ENCODE assay signal across 8 cellular contexts in the genomic region with DNA sequence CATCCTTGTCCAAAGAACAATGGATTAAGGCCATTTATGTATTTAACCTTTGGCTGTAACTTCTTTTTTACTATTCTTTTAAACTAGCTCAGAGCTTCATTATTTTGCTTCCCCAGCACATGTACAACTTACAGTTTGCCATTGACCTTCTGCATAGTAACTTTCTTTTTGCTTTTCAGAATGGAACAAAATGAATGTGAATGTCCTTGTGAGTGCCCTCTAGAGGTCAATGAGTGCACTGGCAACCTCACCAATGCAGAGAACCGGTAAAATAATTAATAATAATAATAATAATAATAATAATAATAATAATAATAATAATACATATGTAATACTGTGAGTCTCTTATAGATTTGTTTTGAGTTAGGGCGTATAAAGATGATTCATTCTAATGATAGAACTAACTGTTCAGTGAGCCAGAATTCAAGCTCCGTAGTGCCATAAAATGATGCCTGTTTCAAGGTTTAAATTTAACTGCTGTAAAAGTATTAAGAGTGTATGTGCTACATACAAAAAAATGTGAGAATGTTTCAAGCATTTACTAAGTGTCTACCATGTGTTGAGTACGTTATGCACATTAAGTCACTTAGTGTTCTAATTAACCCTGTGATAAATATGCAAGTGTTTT.
A peak's percentile ranks its signal among the peaks of the same experiment; 100 is the strongest.
DNase-seq lines count a peak whose midpoint lies in the region; ATAC-seq and TF ChIP-seq lines count a peak whose summit lies in the region.

No MANE protein-coding gene starts in this region.

- peak; percentile 16 for DNase-seq in GM12865 (ENCODE audit: low read depth)
- no peak for DNase-seq in mammary epithelial cell
- DNase-seq in activated CD8-positive, alpha-beta memory T cell treated with anti-CD3 and anti-CD28 coated beads, Interleukin-2, amount 10 ng/mL, durations not matched to agents 7 days and 5 days = no peak
- no peak for DNase-seq in NCI-H2081 treated with DMSO at 0.1 percent for 48 hours (lab: John Stamatoyannopoulos, UW)
- DNase-seq in MV-4-11 (lab: John Stamatoyannopoulos, UW) = no peak

- no peaks in the 10 kb centered on the region for H3K4me1 Mint-ChIP-seq in nephron
- H3K4me1 Mint-ChIP-seq in activated CD8-positive, alpha-beta memory T cell treated with anti-CD3 and anti-CD28 coated beads, Interleukin-2, amount 10 ng/mL, durations not matched to agents 7 days and 5 days = no peaks in the 10 kb centered on the region

- H3K27ac ChIP-seq in KMS-11 (no peak overlapping the region), mammary epithelial cell (ENCODE audit: insufficient read depth, low read depth, low read length) (no peak overlapping the region)

- H3K27me3 ChIP-seq in KMS-11 (ENCODE audit: insufficient read depth, low read depth) = no peaks in the 10 kb centered on the region
- H3K27me3 ChIP-seq in mammary epithelial cell (ENCODE audit: insufficient read depth, low read length) = no peaks in the 10 kb centered on the region

- H3K27ac Mint-ChIP-seq in nephron = peak overlapping the region in 1 of 3 experiments; percentile 35
- no peak overlapping the region for H3K27ac Mint-ChIP-seq in activated CD8-positive, alpha-beta memory T cell treated with anti-CD3 and anti-CD28 coated beads, Interleukin-2, amount 10 ng/mL, durations not matched to agents 7 days and 5 days

- no peaks in the 10 kb centered on the region for H3K9me3 Mint-ChIP-seq in nephron
- no peaks in the 10 kb centered on the region for H3K9me3 Mint-ChIP-seq in activated CD8-positive, alpha-beta memory T cell treated with anti-CD3 and anti-CD28 coated beads, Interleukin-2, amount 10 ng/mL, durations not matched to agents 7 days and 5 days (ENCODE audit: low read depth)

- H4K20me1 ChIP-seq in KMS-11 (ENCODE audit: insufficient read depth) = no peaks in the 10 kb centered on the region
- no peaks in the 10 kb centered on the region for H4K20me1 ChIP-seq in mammary epithelial cell (ENCODE audit: insufficient read depth, low read length)

- H3K79me2 ChIP-seq in KMS-11 (ENCODE audit: insufficient read depth, low read depth) = no peaks in the 10 kb centered on the region
- no peaks in the 10 kb centered on the region for H3K79me2 ChIP-seq in mammary epithelial cell (ENCODE audit: insufficient read depth, low read length)

- no peaks in the 10 kb centered on the region for H3K27me3 Mint-ChIP-seq in nephron (ENCODE audit: low read depth)
- H3K27me3 Mint-ChIP-seq in activated CD8-positive, alpha-beta memory T cell treated with anti-CD3 and anti-CD28 coated beads, Interleukin-2, amount 10 ng/mL, durations not matched to agents 7 days and 5 days = peaks cover 17% of the 10 kb centered on the region

- no peak overlapping the region for H3K4me2 ChIP-seq in KMS-11
- H3K4me2 ChIP-seq in mammary epithelial cell (ENCODE audit: insufficient read depth, low read depth, low read length) = no peak overlapping the region

- peak; percentile 59 for TF ChIP-seq CTCF in GM12865 (IDR thresholded peaks at IDR 0.05; ENCODE audit: insufficient read depth, low read depth, low read length, missing control alignments)
- peak; percentile 73 for TF ChIP-seq CTCF in KMS-11 (conservative IDR thresholded peaks at IDR 0.05; ENCODE audit: low read depth, low read length)
- peak; percentile 56 to 71 for TF ChIP-seq CTCF in mammary epithelial cell (conservative IDR thresholded peaks at IDR 0.05 in 1 of 2, IDR thresholded peaks at IDR 0.05 in 1 of 2; ENCODE audit: extremely low read depth in 1 of 2, insufficient read depth in 1 of 2, low read depth in 1 of 2, low read length in 2 of 2)
- peak; percentile 64 to 71 (median 70) for TF ChIP-seq CTCF in nephron (IDR thresholded peaks at IDR 0.05; ENCODE audit: unreplicated experiment in 3 of 3)

- peaks cover 87% of the 10 kb centered on the region for H3K36me3 Mint-ChIP-seq in nephron (ENCODE audit: low read depth)
- no peaks in the 10 kb centered on the region for H3K36me3 Mint-ChIP-seq in activated CD8-positive, alpha-beta memory T cell treated with anti-CD3 and anti-CD28 coated beads, Interleukin-2, amount 10 ng/mL, durations not matched to agents 7 days and 5 days

- 42% methylated on average over 4 of the region's 4 CpGs for WGBS in mammary epithelial cell (ENCODE audit: low coverage, missing lambda C conversion rate)

- no TSS peak for BruUV-seq in mammary epithelial cell (replicated peaks; lab: Mats Ljungman, UMichigan)

- no peak for ATAC-seq in HG03139 (IDR thresholded peaks at IDR 0.05; ENCODE audit: unreplicated experiment)
- ATAC-seq in activated CD8-positive, alpha-beta memory T cell treated with anti-CD3 and anti-CD28 coated beads, Interleukin-2, amount 10 ng/mL, durations not matched to agents 7 days and 5 days = no peak

- H3K4me3 Mint-ChIP-seq in nephron = no peak overlapping the region
- H3K4me3 Mint-ChIP-seq in activated CD8-positive, alpha-beta memory T cell treated with anti-CD3 and anti-CD28 coated beads, Interleukin-2, amount 10 ng/mL, durations not matched to agents 7 days and 5 days = no peak overlapping the region

- H3K4me1 ChIP-seq in KMS-11 (ENCODE audit: low read depth, poor library complexity, severe bottlenecking) (no peaks in the 10 kb centered on the region), mammary epithelial cell (ENCODE audit: insufficient read depth, low read length) (no peaks in the 10 kb centered on the region)

- no peaks in the 10 kb centered on the region for H3K36me3 ChIP-seq in KMS-11 (ENCODE audit: insufficient read depth)
- H3K36me3 ChIP-seq in mammary epithelial cell (ENCODE audit: insufficient read depth, low read length) = no peaks in the 10 kb centered on the region

- intact Hi-C loops in mammary epithelial cell (cut with micrococcal nuclease) = loop anchor here (1.0 to 5.0 kb wide), 2 partner anchors 204 to 407 kb away; partner anchors contain the start of gene CACHD1

- H2AFZ ChIP-seq in KMS-11 (ENCODE audit: low read depth) (no peak overlapping the region), mammary epithelial cell (ENCODE audit: low read depth, low read length) (no peak overlapping the region)

- CTCF ChIA-PET in mammary epithelial cell (lab: Charles Lee; ENCODE audit: low non-redundant PET) = no interaction called here
- CTCF ChIA-PET in activated CD8-positive, alpha-beta memory T cell treated with anti-CD3 and anti-CD28 coated beads, Interleukin-2, amount 10 ng/mL, durations not matched to agents 7 days and 5 days (lab: Charles Lee) = interaction anchor here (0.7 to 2.3 kb wide), 8 partner anchors 8 to 407 kb away, joined by 3 to 9 read pairs (median 4); no protein-coding TSS in a partner anchor

- no peaks in the 10 kb centered on the region for H3K9me3 ChIP-seq in mammary epithelial cell (replicated peaks; ENCODE audit: insufficient read depth, low read length)

- dilution Hi-C loops in mammary epithelial cell (cut with HindIII; ENCODE audit: low sequenced_read_pairs) = no loop called here

- H3K4me3 ChIP-seq in GM12865 (ENCODE audit: low read depth, low read length) (no peak overlapping the region), KMS-11 (IDR thresholded peaks at IDR 0.05; ENCODE audit: insufficient read depth, low read depth, low read length) (no peak overlapping the region), mammary epithelial cell (replicated peaks in 1 of 3; ENCODE audit: insufficient read depth in 1 of 3, low read depth in 2 of 3, low read length in 3 of 3) (no peak overlapping the region)

- no peak overlapping the region for H3K9ac ChIP-seq in KMS-11
- no peak overlapping the region for H3K9ac ChIP-seq in mammary epithelial cell (ENCODE audit: insufficient read depth, low read length)

- in situ Hi-C loops in mammary epithelial cell (cut with MboI; ENCODE audit: low sequenced_read_pairs in 2 of 2) = loop anchor here (10.0 to 25.0 kb wide), 2 partner anchors 411 to 414 kb away; no protein-coding TSS in a partner anchor
